In the genomic region with DNA sequence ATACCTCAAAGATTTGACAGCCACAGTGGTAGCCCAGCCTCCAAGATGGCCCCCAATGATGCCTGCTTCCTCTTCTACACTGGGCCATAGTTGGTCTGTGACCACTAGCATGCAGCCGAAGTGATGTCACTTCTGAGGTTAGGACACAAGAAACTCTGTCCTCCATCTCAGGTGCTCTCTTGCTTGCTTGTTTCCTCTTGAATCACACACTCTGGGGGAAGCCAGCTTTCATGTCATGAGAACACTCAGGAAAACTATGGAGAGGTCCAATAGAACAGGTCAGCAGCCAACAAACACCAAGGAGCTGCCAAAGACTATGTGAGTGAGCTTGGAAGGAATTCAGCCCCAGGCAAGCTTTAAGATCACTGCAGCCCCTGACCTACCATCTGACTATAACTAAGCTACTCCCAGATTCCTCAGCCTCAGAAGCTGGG, we compare ENCODE assay signal across 9 cellular contexts. TPM values are rescaled to one million over a fixed set of nuclear protein-coding genes. Genes with fewer than 3 reads are reported as not detected.
A peak's percentile ranks its signal among the peaks of the same experiment; 100 is the strongest.
DNase-seq lines count a peak whose midpoint lies in the region; ATAC-seq and TF ChIP-seq lines count a peak whose summit lies in the region.
"Had no signal": no experiment of that assay in that cellular context is flagged by ENCODE, and none has a peak within 500 bp of the region (broad histone marks: within the 10 kb centered on the region; RNA-seq: fewer than 3 reads in every experiment).

No MANE protein-coding gene starts in this region.

- H3K36me3 ChIP-seq in BJ (ENCODE audit: control insufficient read depth, insufficient read depth, low read length), result no peaks in the 10 kb centered on the region

- DNase-seq in BJ (ENCODE audit: low read depth) (peak; percentile 96), choroid plexus epithelial cell (ENCODE audit: low read depth) (peak; percentile 93), nephron progenitor cell (no peak), NCI-H2171 treated with DMSO at 0.1 percent for 48 hours (lab: John Stamatoyannopoulos, UW) (no peak), GM13977 (ENCODE audit: low spot score) (no peak), NCI-H748 treated with DMSO at 0.1 percent for 48 hours (lab: John Stamatoyannopoulos, UW) (no peak)
- DNase-seq: activated CD4-positive, alpha-beta T cell treated with anti-CD3 and anti-CD28 coated beads for 1 hour had no signal

- H3K27me3 ChIP-seq in BJ (ENCODE audit: control insufficient read depth, insufficient read depth, low read length), result no peaks in the 10 kb centered on the region

- H3K4me1 Mint-ChIP-seq in IgD-negative memory B cell (peaks cover 18 to 27% (median 26%) of the 10 kb centered on the region in 3 donors), nephron progenitor cell (peaks cover 58% of the 10 kb centered on the region)

- peaks cover 4% of the 10 kb centered on the region for H3K36me3 Mint-ChIP-seq in IgD-negative memory B cell
- H3K36me3 Mint-ChIP-seq in nephron progenitor cell (ENCODE audit: low read depth), result peaks cover 24% of the 10 kb centered on the region

- CTCF ChIA-PET in BJ (lab: Yijun Ruan, JAX), result interaction anchor here (0.6 to 0.8 kb wide), 2 partner anchors 16 to 514 kb away, joined by 3 to 4 read pairs; no protein-coding TSS in a partner anchor

- ATAC-seq in HG03442 (IDR thresholded peaks at IDR 0.05; ENCODE audit: unreplicated experiment), result no peak

- H3K27ac Mint-ChIP-seq in IgD-negative memory B cell, result peak overlapping the region in 2 of 3 donors; percentile 47 to 69
- H3K27ac Mint-ChIP-seq in nephron progenitor cell, result peak overlapping the region; percentile 53

- H3K4me3 ChIP-seq in BJ (ENCODE audit: low read depth, low read length) (no peak overlapping the region), choroid plexus epithelial cell (ENCODE audit: low read depth, low read length) (no peak overlapping the region)

- POLR2A ChIA-PET in BJ (lab: Charles Lee), result interaction anchor here (0.5 to 1.0 kb wide), 3 partner anchors 36 to 84 kb away, joined by 3 to 20 read pairs (median 5); partner anchors contain the start of gene YWHAQ

- TF ChIP-seq CTCF in BJ (IDR thresholded peaks at IDR 0.05; ENCODE audit: insufficient read depth, low read depth, low read length), result no peak
- TF ChIP-seq CTCF in choroid plexus epithelial cell (conservative IDR thresholded peaks at IDR 0.05; ENCODE audit: low read depth, low read length), result no peak
- TF ChIP-seq CTCF in nephron progenitor cell (IDR thresholded peaks at IDR 0.05), result no peak
- no peak for TF ChIP-seq CTCF in GM13977 (IDR thresholded peaks at IDR 0.05; ENCODE audit: extremely low read depth, insufficient read depth, missing control alignments)

- H3K9me3 Mint-ChIP-seq in IgD-negative memory B cell, result no peaks in the 10 kb centered on the region
- no peaks in the 10 kb centered on the region for H3K9me3 Mint-ChIP-seq in nephron progenitor cell

- H3K4me3 Mint-ChIP-seq in IgD-negative memory B cell (peak overlapping the region in 1 of 4 donors; percentile 77), nephron progenitor cell (peak overlapping the region; percentile 20)

- in situ Hi-C loops in GM13977 (cut with MboI; ENCODE audit: low pct_unique_long_range_greater_than_20kb, low sequenced_read_pairs, unreplicated experiment), result no loop called here

- H3K27me3 Mint-ChIP-seq in IgD-negative memory B cell (no peaks in the 10 kb centered on the region), nephron progenitor cell (ENCODE audit: low read depth, poor library complexity) (peaks cover 4% of the 10 kb centered on the region)

RNA-seq across cellular contexts. Expression of gene ADAM17, which starts 3.3 kb away (rescaled TPM):
- 8.7 and 11.1 TPM in 2 replicates for polyA plus RNA-seq in BJ (2011; rRNA removed)
- 8.0 and 10.1 TPM in 2 replicates for polyA minus RNA-seq in BJ (2011; rRNA and poly(A)+ RNA removed)
- 15.9 TPM for polyA plus RNA-seq in IgD-negative memory B cell

Comparison
In these comparisons a context has a peak if more than half of its experiments do, and no peak if none do; other contexts are left out.
1. DNase-seq: peak in BJ (single experiment) and choroid plexus epithelial cell (single experiment); none in nephron progenitor cell (single experiment), NCI-H2171 treated with DMSO at 0.1 percent for 48 hours (single experiment), GM13977 (single experiment) and NCI-H748 treated with DMSO at 0.1 percent for 48 hours (single experiment).